In genomic region chr6:131733376-131734016, GRCh38 we compare ENCODE assay signal across 13 cellular contexts. TPM values are rescaled to one million over a fixed set of nuclear protein-coding genes. Genes with fewer than 3 reads are reported as not detected.
DNase-seq lines count a peak whose midpoint lies in the region; ATAC-seq and TF ChIP-seq lines count a peak whose summit lies in the region.
"Had no signal": no experiment of that assay in that cellular context is flagged by ENCODE, and none has a peak within 500 bp of the region (broad histone marks: within the 10 kb centered on the region; RNA-seq: fewer than 3 reads in every experiment).

No MANE protein-coding gene starts in this region.

- no peak overlapping the region for H3K4me2 ChIP-seq in HCT116 (ENCODE audit: low read length)
- H3K4me2 ChIP-seq in smooth muscle cell, result peak overlapping the region; percentile 63

- RAD21 ChIA-PET in HCT116 (lab: Charles Lee; ENCODE audit: low non-redundant PET in 1 of 2, low total read pairs in 2 of 2, uncharacterized antibody in 2 of 2, unreplicated experiment in 2 of 2), result no interaction called here

- H4K20me1 ChIP-seq in HCT116 (ENCODE audit: insufficient read depth), result no peaks in the 10 kb centered on the region
- H4K20me1 ChIP-seq in smooth muscle cell (ENCODE audit: low read depth), result no peaks in the 10 kb centered on the region

- H3K4me3 ChIP-seq in HCT116 (replicated peaks in 1 of 2; ENCODE audit: low read depth in 1 of 2, low read length in 2 of 2), result no peak overlapping the region
- H3K4me3 ChIP-seq in adipocyte (ENCODE audit: low read length), result peak overlapping the region; percentile 57
- no peak overlapping the region for H3K4me3 ChIP-seq in smooth muscle cell
- H3K4me3 ChIP-seq: tibial nerve had no signal

- intact Hi-C loops in HCT116 (cut with micrococcal nuclease), result no loop called here

- 36% methylated on average over 9 of the region's 9 CpGs for WGBS in smooth muscle cell (ENCODE audit: low lambda C conversion rate)

- H2AFZ ChIP-seq in HCT116 (ENCODE audit: low read depth, low read length, poor library complexity, severe bottlenecking) (no peak overlapping the region), smooth muscle cell (ENCODE audit: low read depth) (no peak overlapping the region)

- H3K79me2 ChIP-seq in HCT116 (ENCODE audit: insufficient read depth, low read length) (no peaks in the 10 kb centered on the region), smooth muscle cell (ENCODE audit: low read depth) (no peaks in the 10 kb centered on the region)

- no peak for TF ChIP-seq POLR2A in HCT116 (IDR thresholded peaks at IDR 0.05; ENCODE audit: borderline replicate concordance, extremely low read depth, insufficient read depth, insufficient read length)

- ATAC-seq in HCT116 (no peak), GM18498 (IDR thresholded peaks at IDR 0.05; ENCODE audit: unreplicated experiment) (no peak), GM21423 (IDR thresholded peaks at IDR 0.05; ENCODE audit: unreplicated experiment) (no peak), GM18870 (IDR thresholded peaks at IDR 0.05; ENCODE audit: unreplicated experiment) (no peak)

- peaks cover 3% of the 10 kb centered on the region for H3F3A ChIP-seq in smooth muscle cell (ENCODE audit: low read depth)

- POLR2A ChIA-PET in HCT116 (lab: Charles Lee), result no interaction called here

- TF ChIP-seq RAD21 in HCT116 (IDR thresholded peaks at IDR 0.05; ENCODE audit: low read depth), result no peak

- H3K36me3 ChIP-seq in HCT116 (ENCODE audit: control insufficient read depth in 1 of 2, insufficient read depth in 2 of 2, low read length in 2 of 2), result no peaks in the 10 kb centered on the region
- H3K36me3 ChIP-seq in adipocyte (ENCODE audit: control insufficient read depth, insufficient read depth, low read length, severe bottlenecking), result no peaks in the 10 kb centered on the region
- H3K36me3 ChIP-seq in smooth muscle cell (ENCODE audit: low read depth), result no peaks in the 10 kb centered on the region
- H3K36me3 ChIP-seq: tibial nerve had no signal

- H3K9me2 ChIP-seq in HCT116 (ENCODE audit: insufficient read depth), result no peaks in the 10 kb centered on the region

- DNase-seq in HCT116 (ENCODE audit: low read depth, low spot score) (no peak), adipocyte (ENCODE audit: low read depth) (peak; percentile 81), globus pallidus (ENCODE audit: low spot score) (peak; percentile 57), smooth muscle cell (lab: John Stamatoyannopoulos, UW; ENCODE audit: unreplicated experiment) (no peak), HK-2 (ENCODE audit: unreplicated experiment) (no peak)
- DNase-seq: DMS79 treated with DMSO at 0.1 percent for 48 hours, NCI-H1092, nephron progenitor cell had no signal

- CTCF ChIA-PET in HCT116 (lab: Charles Lee), result no interaction called here

- H3K27me3 ChIP-seq in HCT116 (ENCODE audit: insufficient read depth, low read length), result no peaks in the 10 kb centered on the region
- H3K27me3 ChIP-seq in adipocyte (replicated peaks; ENCODE audit: control insufficient read depth, insufficient read depth, low read length), result no peaks in the 10 kb centered on the region
- H3K27me3 ChIP-seq in smooth muscle cell (ENCODE audit: low read depth), result no peaks in the 10 kb centered on the region
- H3K27me3 ChIP-seq: tibial nerve had no signal

- H3K4me1 ChIP-seq in HCT116 (ENCODE audit: control insufficient read depth in 1 of 2, insufficient read depth in 2 of 2, low read length in 2 of 2) (no peaks in the 10 kb centered on the region), adipocyte (ENCODE audit: control insufficient read depth, insufficient read depth, low read length) (peaks cover 6% of the 10 kb centered on the region), smooth muscle cell (ENCODE audit: low read depth) (peaks cover 14% of the 10 kb centered on the region)

- no peak overlapping the region for H3K9ac ChIP-seq in HCT116 (ENCODE audit: low read length)
- H3K9ac ChIP-seq in adipocyte (ENCODE audit: low read length), result no peak overlapping the region
- peak overlapping the region; percentile 51 for H3K9ac ChIP-seq in smooth muscle cell (ENCODE audit: low read depth)

- no TSS peak for BruUV-seq in HCT116 (replicated peaks; lab: Mats Ljungman, UMichigan)

- H3K9me3 ChIP-seq in HCT116 (ENCODE audit: control insufficient read depth in 1 of 2, insufficient read depth in 1 of 2, low read depth in 1 of 2, low read length in 2 of 2) (no peaks in the 10 kb centered on the region), adipocyte (ENCODE audit: control insufficient read depth, low read length) (no peaks in the 10 kb centered on the region), smooth muscle cell (replicated peaks; ENCODE audit: low read depth) (no peaks in the 10 kb centered on the region)
- H3K9me3 ChIP-seq: tibial nerve had no signal

- TF ChIP-seq CTCF in HCT116 (IDR thresholded peaks at IDR 0.05 in 2 of 3, conservative IDR thresholded peaks at IDR 0.05 in 1 of 3; ENCODE audit: borderline replicate concordance in 1 of 3, insufficient read depth in 1 of 3, low read depth in 2 of 3, low read length in 2 of 3) (no peak), smooth muscle cell (IDR thresholded peaks at IDR 0.05; ENCODE audit: borderline replicate concordance, insufficient read depth, poor library complexity, severe bottlenecking) (no peak)

- H3K27ac ChIP-seq in HCT116 (ENCODE audit: low read depth, low read length), result no peak overlapping the region
- peak overlapping the region; percentile 92 for H3K27ac ChIP-seq in smooth muscle cell (ENCODE audit: low read depth)
- H3K27ac ChIP-seq: tibial nerve had no signal

TF ChIP-seq in HCT116, 20 proteins besides CTCF, POLR2A, EP300 and RAD21:
- TF ChIP-seq CEBPB (IDR thresholded peaks at IDR 0.05; ENCODE audit: low read depth), result no peak
- TF ChIP-seq EZH2 (IDR thresholded peaks at IDR 0.05), result no peak
- peak; percentile 56; the same call in 1 of the 2 replicates for TF ChIP-seq SRF (IDR thresholded peaks at IDR 0.05; ENCODE audit: low read depth)
- TF ChIP-seq ZBTB33 (IDR thresholded peaks at IDR 0.05; ENCODE audit: extremely low read depth, insufficient replicate concordance, low read length), result no peak
- TF ChIP-seq CBX3 (IDR thresholded peaks at IDR 0.05; ENCODE audit: low read depth), result no peak
- TF ChIP-seq FOSL1 (IDR thresholded peaks at IDR 0.05; ENCODE audit: low read depth), result no peak
- TF ChIP-seq MAX (IDR thresholded peaks at IDR 0.05), result no peak
- no peak for TF ChIP-seq YY1 (IDR thresholded peaks at IDR 0.05; ENCODE audit: extremely low read depth, insufficient replicate concordance, low read depth, low read length)

RNA-seq across cellular contexts. Expression of gene CTAGE9, which starts 22.7 kb away (rescaled TPM):
- total RNA-seq in HCT116 (2021; ENCODE audit: unreplicated experiment) (not detected), smooth muscle cell (not detected in 2 replicates)
- 0.05 TPM in 1 of 2 replicates, not detected in the other for polyA plus RNA-seq in HCT116 (2012)
- polyA plus RNA-seq in smooth muscle cell, result not detected in 2 replicates
- total RNA-seq: bronchial epithelial cell, tibial nerve had no signal

RNA-seq across cellular contexts. Expression of gene OR2A4, which starts 32.3 kb away (rescaled TPM):
- total RNA-seq in HCT116 (2021; ENCODE audit: unreplicated experiment) (not detected), smooth muscle cell (4.1 TPM in 1 of 2 replicates, not detected in the other)
- not detected in 2 replicates for polyA plus RNA-seq in HCT116 (2012)
- polyA plus RNA-seq in smooth muscle cell, result 0.11 and 0.19 TPM in 2 replicates
- total RNA-seq: tibial nerve had no signal

Comparison
In these comparisons a context has a peak if more than half of its experiments do, and no peak if none do; other contexts are left out.
1. DNase-seq: peak in adipocyte (single experiment) and globus pallidus (single experiment); none in HCT116 (single experiment), smooth muscle cell (single experiment) and HK-2 (single experiment).